1 cellular context compared by ENCODE assay signal in genomic region chr11:830295-831131, GRCh38.
TF ChIP-seq lines count a peak whose summit lies in the region.

No MANE protein-coding gene starts in this region.

TF ChIP-seq in HepG2, 621 proteins besides CTCF, POLR2A, EP300 and RAD21 (continued from another document and continues in another):
- TF ChIP-seq HINFP (CRISPR knock-in tag; IDR thresholded peaks at IDR 0.05; ENCODE audit: low read depth) (no peak), ZNF879 (CRISPR knock-in tag; IDR thresholded peaks at IDR 0.05) (no peak), ZNF274 (CRISPR knock-in tag; IDR thresholded peaks at IDR 0.05) (peak; percentile 87), RBAK (CRISPR knock-in tag; IDR thresholded peaks at IDR 0.05) (no peak), UBTF (CRISPR knock-in tag; IDR thresholded peaks at IDR 0.05) (peak; percentile 72; the same call in 1 of the 2 replicates), ZNF792 (CRISPR knock-in tag; IDR thresholded peaks at IDR 0.05) (no peak), GRHL1 (CRISPR knock-in tag; conservative IDR thresholded peaks at IDR 0.05) (no peak), FOXO4 (CRISPR knock-in tag; conservative IDR thresholded peaks at IDR 0.05) (no peak), ZNF282 (IDR thresholded peaks at IDR 0.05; ENCODE audit: partially characterized antibody) (no peak), SCMH1 (CRISPR knock-in tag; IDR thresholded peaks at IDR 0.05; ENCODE audit: borderline replicate concordance) (no peak), ZNF83 (CRISPR knock-in tag; IDR thresholded peaks at IDR 0.05; ENCODE audit: borderline replicate concordance) (no peak; the same call in 1 of the 2 replicates), ZNF772 (CRISPR knock-in tag; IDR thresholded peaks at IDR 0.05) (no peak), FOSL1 (CRISPR knock-in tag; IDR thresholded peaks at IDR 0.05; ENCODE audit: borderline replicate concordance) (no peak), ZNF704 (CRISPR knock-in tag; IDR thresholded peaks at IDR 0.05; ENCODE audit: borderline replicate concordance) (0 out of 2 replicates have a peak, but pooled peaks have one; percentile 8), IRX3 (CRISPR knock-in tag; IDR thresholded peaks at IDR 0.05; ENCODE audit: borderline replicate concordance, low read depth) (no peak), SP4 (CRISPR knock-in tag; IDR thresholded peaks at IDR 0.05) (peak; percentile 56; the same call in 1 of the 2 replicates), ZNF782 (CRISPR knock-in tag; IDR thresholded peaks at IDR 0.05; ENCODE audit: borderline replicate concordance) (no peak), ZNF674 (CRISPR knock-in tag; IDR thresholded peaks at IDR 0.05; ENCODE audit: low read depth) (no peak), ZNF878 (CRISPR knock-in tag; IDR thresholded peaks at IDR 0.05) (no peak), ZFX (CRISPR knock-in tag; IDR thresholded peaks at IDR 0.05; ENCODE audit: low read depth) (peak; percentile 77), HNRNPK (IDR thresholded peaks at IDR 0.05; ENCODE audit: low read depth, low read length, poor library complexity, severe bottlenecking) (no peak), NFRKB (IDR thresholded peaks at IDR 0.05) (no peak), XRCC5 (optimal IDR thresholded peaks at IDR 0.05; ENCODE audit: low read length) (no peak), ZNF768 (CRISPR knock-in tag; IDR thresholded peaks at IDR 0.05) (no peak), EED (CRISPR knock-in tag; IDR thresholded peaks at IDR 0.05) (0 out of 2 replicates have a peak, but pooled peaks have one; percentile 72)
- TF ChIP-seq, protein P1, sequence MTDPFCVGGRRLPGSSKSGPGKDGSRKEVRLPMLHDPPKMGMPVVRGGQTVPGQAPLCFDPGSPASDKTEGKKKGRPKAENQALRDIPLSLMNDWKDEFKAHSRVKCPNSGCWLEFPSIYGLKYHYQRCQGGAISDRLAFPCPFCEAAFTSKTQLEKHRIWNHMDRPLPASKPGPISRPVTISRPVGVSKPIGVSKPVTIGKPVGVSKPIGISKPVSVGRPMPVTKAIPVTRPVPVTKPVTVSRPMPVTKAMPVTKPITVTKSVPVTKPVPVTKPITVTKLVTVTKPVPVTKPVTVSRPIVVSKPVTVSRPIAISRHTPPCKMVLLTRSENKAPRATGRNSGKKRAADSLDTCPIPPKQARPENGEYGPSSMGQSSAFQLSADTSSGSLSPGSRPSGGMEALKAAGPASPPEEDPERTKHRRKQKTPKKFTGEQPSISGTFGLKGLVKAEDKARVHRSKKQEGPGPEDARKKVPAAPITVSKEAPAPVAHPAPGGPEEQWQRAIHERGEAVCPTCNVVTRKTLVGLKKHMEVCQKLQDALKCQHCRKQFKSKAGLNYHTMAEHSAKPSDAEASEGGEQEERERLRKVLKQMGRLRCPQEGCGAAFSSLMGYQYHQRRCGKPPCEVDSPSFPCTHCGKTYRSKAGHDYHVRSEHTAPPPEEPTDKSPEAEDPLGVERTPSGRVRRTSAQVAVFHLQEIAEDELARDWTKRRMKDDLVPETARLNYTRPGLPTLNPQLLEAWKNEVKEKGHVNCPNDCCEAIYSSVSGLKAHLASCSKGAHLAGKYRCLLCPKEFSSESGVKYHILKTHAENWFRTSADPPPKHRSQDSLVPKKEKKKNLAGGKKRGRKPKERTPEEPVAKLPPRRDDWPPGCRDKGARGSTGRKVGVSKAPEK (CRISPR knock-in tag; IDR thresholded peaks at IDR 0.05; ENCODE audit: borderline replicate concordance), result 0 out of 2 replicates have a peak, but pooled peaks have one; percentile 54
- TF ChIP-seq, protein P2, sequence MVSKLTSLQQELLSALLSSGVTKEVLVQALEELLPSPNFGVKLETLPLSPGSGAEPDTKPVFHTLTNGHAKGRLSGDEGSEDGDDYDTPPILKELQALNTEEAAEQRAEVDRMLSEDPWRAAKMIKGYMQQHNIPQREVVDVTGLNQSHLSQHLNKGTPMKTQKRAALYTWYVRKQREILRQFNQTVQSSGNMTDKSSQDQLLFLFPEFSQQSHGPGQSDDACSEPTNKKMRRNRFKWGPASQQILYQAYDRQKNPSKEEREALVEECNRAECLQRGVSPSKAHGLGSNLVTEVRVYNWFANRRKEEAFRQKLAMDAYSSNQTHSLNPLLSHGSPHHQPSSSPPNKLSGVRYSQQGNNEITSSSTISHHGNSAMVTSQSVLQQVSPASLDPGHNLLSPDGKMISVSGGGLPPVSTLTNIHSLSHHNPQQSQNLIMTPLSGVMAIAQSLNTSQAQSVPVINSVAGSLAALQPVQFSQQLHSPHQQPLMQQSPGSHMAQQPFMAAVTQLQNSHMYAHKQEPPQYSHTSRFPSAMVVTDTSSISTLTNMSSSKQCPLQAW (CRISPR knock-in tag; IDR thresholded peaks at IDR 0.05), result no peak
- TF ChIP-seq, protein P3, sequence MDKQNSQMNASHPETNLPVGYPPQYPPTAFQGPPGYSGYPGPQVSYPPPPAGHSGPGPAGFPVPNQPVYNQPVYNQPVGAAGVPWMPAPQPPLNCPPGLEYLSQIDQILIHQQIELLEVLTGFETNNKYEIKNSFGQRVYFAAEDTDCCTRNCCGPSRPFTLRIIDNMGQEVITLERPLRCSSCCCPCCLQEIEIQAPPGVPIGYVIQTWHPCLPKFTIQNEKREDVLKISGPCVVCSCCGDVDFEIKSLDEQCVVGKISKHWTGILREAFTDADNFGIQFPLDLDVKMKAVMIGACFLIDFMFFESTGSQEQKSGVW (CRISPR knock-in tag; IDR thresholded peaks at IDR 0.05; ENCODE audit: borderline replicate concordance), result no peak
- TF ChIP-seq, protein P4, sequence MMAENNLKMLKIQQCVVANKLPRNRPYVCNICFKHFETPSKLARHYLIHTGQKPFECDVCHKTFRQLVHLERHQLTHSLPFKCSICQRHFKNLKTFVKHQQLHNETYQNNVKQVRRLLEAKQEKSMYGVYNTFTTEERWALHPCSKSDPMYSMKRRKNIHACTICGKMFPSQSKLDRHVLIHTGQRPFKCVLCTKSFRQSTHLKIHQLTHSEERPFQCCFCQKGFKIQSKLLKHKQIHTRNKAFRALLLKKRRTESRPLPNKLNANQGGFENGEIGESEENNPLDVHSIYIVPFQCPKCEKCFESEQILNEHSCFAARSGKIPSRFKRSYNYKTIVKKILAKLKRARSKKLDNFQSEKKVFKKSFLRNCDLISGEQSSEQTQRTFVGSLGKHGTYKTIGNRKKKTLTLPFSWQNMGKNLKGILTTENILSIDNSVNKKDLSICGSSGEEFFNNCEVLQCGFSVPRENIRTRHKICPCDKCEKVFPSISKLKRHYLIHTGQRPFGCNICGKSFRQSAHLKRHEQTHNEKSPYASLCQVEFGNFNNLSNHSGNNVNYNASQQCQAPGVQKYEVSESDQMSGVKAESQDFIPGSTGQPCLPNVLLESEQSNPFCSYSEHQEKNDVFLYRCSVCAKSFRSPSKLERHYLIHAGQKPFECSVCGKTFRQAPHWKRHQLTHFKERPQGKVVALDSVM (CRISPR knock-in tag; IDR thresholded peaks at IDR 0.05), result no peak
- TF ChIP-seq, protein P5, sequence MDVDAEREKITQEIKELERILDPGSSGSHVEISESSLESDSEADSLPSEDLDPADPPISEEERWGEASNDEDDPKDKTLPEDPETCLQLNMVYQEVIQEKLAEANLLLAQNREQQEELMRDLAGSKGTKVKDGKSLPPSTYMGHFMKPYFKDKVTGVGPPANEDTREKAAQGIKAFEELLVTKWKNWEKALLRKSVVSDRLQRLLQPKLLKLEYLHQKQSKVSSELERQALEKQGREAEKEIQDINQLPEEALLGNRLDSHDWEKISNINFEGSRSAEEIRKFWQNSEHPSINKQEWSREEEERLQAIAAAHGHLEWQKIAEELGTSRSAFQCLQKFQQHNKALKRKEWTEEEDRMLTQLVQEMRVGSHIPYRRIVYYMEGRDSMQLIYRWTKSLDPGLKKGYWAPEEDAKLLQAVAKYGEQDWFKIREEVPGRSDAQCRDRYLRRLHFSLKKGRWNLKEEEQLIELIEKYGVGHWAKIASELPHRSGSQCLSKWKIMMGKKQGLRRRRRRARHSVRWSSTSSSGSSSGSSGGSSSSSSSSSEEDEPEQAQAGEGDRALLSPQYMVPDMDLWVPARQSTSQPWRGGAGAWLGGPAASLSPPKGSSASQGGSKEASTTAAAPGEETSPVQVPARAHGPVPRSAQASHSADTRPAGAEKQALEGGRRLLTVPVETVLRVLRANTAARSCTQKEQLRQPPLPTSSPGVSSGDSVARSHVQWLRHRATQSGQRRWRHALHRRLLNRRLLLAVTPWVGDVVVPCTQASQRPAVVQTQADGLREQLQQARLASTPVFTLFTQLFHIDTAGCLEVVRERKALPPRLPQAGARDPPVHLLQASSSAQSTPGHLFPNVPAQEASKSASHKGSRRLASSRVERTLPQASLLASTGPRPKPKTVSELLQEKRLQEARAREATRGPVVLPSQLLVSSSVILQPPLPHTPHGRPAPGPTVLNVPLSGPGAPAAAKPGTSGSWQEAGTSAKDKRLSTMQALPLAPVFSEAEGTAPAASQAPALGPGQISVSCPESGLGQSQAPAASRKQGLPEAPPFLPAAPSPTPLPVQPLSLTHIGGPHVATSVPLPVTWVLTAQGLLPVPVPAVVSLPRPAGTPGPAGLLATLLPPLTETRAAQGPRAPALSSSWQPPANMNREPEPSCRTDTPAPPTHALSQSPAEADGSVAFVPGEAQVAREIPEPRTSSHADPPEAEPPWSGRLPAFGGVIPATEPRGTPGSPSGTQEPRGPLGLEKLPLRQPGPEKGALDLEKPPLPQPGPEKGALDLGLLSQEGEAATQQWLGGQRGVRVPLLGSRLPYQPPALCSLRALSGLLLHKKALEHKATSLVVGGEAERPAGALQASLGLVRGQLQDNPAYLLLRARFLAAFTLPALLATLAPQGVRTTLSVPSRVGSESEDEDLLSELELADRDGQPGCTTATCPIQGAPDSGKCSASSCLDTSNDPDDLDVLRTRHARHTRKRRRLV (CRISPR knock-in tag; IDR thresholded peaks at IDR 0.05), result no peak
- TF ChIP-seq, protein P6, sequence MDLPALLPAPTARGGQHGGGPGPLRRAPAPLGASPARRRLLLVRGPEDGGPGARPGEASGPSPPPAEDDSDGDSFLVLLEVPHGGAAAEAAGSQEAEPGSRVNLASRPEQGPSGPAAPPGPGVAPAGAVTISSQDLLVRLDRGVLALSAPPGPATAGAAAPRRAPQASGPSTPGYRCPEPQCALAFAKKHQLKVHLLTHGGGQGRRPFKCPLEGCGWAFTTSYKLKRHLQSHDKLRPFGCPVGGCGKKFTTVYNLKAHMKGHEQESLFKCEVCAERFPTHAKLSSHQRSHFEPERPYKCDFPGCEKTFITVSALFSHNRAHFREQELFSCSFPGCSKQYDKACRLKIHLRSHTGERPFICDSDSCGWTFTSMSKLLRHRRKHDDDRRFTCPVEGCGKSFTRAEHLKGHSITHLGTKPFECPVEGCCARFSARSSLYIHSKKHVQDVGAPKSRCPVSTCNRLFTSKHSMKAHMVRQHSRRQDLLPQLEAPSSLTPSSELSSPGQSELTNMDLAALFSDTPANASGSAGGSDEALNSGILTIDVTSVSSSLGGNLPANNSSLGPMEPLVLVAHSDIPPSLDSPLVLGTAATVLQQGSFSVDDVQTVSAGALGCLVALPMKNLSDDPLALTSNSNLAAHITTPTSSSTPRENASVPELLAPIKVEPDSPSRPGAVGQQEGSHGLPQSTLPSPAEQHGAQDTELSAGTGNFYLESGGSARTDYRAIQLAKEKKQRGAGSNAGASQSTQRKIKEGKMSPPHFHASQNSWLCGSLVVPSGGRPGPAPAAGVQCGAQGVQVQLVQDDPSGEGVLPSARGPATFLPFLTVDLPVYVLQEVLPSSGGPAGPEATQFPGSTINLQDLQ (CRISPR knock-in tag; IDR thresholded peaks at IDR 0.05), result no peak
